13 cellular contexts compared by ENCODE assay signal in genomic region chr6:33017694-33018353, GRCh38. TPM values are rescaled to one million over a fixed set of nuclear protein-coding genes. Genes with fewer than 3 reads are reported as not detected.
DNase-seq lines count a peak whose midpoint lies in the region; ATAC-seq, FAIRE-seq and TF ChIP-seq lines count a peak whose summit lies in the region.
"Had no signal": no experiment of that assay in that cellular context is flagged by ENCODE, and none has a peak within 500 bp of the region (broad histone marks: within the 10 kb centered on the region; RNA-seq: fewer than 3 reads in every experiment).

No MANE protein-coding gene starts in this region.

- H3K4me3 ChIP-seq in CD4-positive, alpha-beta memory T cell (ENCODE audit: low read length in 2 of 2) = no peak overlapping the region
- no peak overlapping the region for H3K4me3 ChIP-seq in dorsolateral prefrontal cortex
- H3K4me3 ChIP-seq in skeletal muscle tissue (ENCODE audit: low read length in 3 of 3) = no peak overlapping the region

- peaks cover 6 to 11% of the 10 kb centered on the region in 2 donors for H3K27me3 Mint-ChIP-seq in CD4-positive, alpha-beta memory T cell

- ATAC-seq in HG03280 (IDR thresholded peaks at IDR 0.05; ENCODE audit: unreplicated experiment) = no peak

- peak; percentile 28 for FAIRE-seq in HTR-8/SVneo (lab: Jason Lieb, UNC)
- FAIRE-seq: endothelial cell of umbilical vein had no signal

- no peak overlapping the region for H3K27ac ChIP-seq in CD4-positive, alpha-beta memory T cell (ENCODE audit: low read depth, low read length)
- H3K27ac ChIP-seq in dorsolateral prefrontal cortex (peak overlapping the region in 35 of 59 donors; percentile 2 to 81 (median 47)), skeletal muscle tissue (ENCODE audit: low read depth, low read length) (peak overlapping the region; percentile 57)

- peak overlapping the region in 1 of 8 donors; percentile 57 for H3K4me3 Mint-ChIP-seq in CD4-positive, alpha-beta memory T cell

- no peak overlapping the region for H3K9ac ChIP-seq in skeletal muscle tissue (ENCODE audit: low read depth in 1 of 3, low read length in 3 of 3)

- H3K36me3 ChIP-seq in CD4-positive, alpha-beta memory T cell (ENCODE audit: insufficient read depth, low read length) = no peaks in the 10 kb centered on the region
- no peaks in the 10 kb centered on the region for H3K36me3 ChIP-seq in skeletal muscle tissue (ENCODE audit: control insufficient read depth in 3 of 3, insufficient read depth in 3 of 3, low read length in 3 of 3)

- peaks cover 24% of the 10 kb centered on the region for H3K4me1 ChIP-seq in CD4-positive, alpha-beta memory T cell (ENCODE audit: insufficient read depth, low read length)
- peaks cover 12 to 19% (median 16%) of the 10 kb centered on the region in 3 donors for H3K4me1 ChIP-seq in skeletal muscle tissue (ENCODE audit: control insufficient read depth in 3 of 3, insufficient read depth in 3 of 3, low read length in 3 of 3)

- no peaks in the 10 kb centered on the region for H3K9me3 ChIP-seq in CD4-positive, alpha-beta memory T cell (ENCODE audit: control insufficient read depth in 1 of 2, low read length in 2 of 2)
- H3K9me3 ChIP-seq in skeletal muscle tissue (ENCODE audit: control insufficient read depth in 3 of 3, low read length in 3 of 3) = no peaks in the 10 kb centered on the region

- H3K36me3 Mint-ChIP-seq in CD4-positive, alpha-beta memory T cell = no peaks in the 10 kb centered on the region

- intact Hi-C loops in CD4-positive, alpha-beta memory T cell (cut with micrococcal nuclease) = loop anchor here (5.0 kb wide), 1 partner anchor 54 kb away; the partner anchor contains the start of gene HLA-DPA1
- intact Hi-C loops in dorsolateral prefrontal cortex (cut with DNase I) = loop anchor here (2.0 to 10.0 kb wide), 3 partner anchors 64 to 127 kb away; no protein-coding TSS in a partner anchor

- no peak for TF ChIP-seq CTCF in dorsolateral prefrontal cortex (IDR thresholded peaks at IDR 0.05 in 54 of 56, conservative IDR thresholded peaks at IDR 0.05 in 2 of 56; ENCODE audit: low read depth in 1 of 56, partially characterized antibody in 56 of 56)

- no peaks in the 10 kb centered on the region for H3K9me3 Mint-ChIP-seq in CD4-positive, alpha-beta memory T cell

- no peak for DNase-seq in CD4-positive, alpha-beta memory T cell
- DNase-seq in HTR-8/SVneo (ENCODE audit: insufficient read length, low spot score) (no peak), dorsolateral prefrontal cortex (no peak), NCI-H748 treated with DMSO at 0.1 percent for 48 hours (lab: John Stamatoyannopoulos, UW) (no peak), cerebellar cortex (ENCODE audit: low spot score) (no peak)
- DNase-seq: anterior cingulate cortex, DMS53, NCI-H1105, NCI-H524 had no signal

- peaks cover 0 to 22% (median 20%) of the 10 kb centered on the region in 4 donors for H3K4me1 Mint-ChIP-seq in CD4-positive, alpha-beta memory T cell

- POLR2A ChIA-PET in CD4-positive, alpha-beta memory T cell (lab: Charles Lee; ENCODE audit: partially characterized antibody) = interaction anchor here (1.2 to 1.7 kb wide), 3 partner anchors 46 to 231 kb away, joined by 3 to 5 read pairs (median 5); partner anchors contain the start of gene HLA-DPB1

- peak overlapping the region in 4 of 7 donors; percentile 2 to 63 (median 26) for H3K27ac Mint-ChIP-seq in CD4-positive, alpha-beta memory T cell

- H3K27me3 ChIP-seq in CD4-positive, alpha-beta memory T cell (ENCODE audit: insufficient read depth, low read length) = peaks cover 11% of the 10 kb centered on the region
- peaks cover 0 to 14% (median 0%) of the 10 kb centered on the region in 45 donors for H3K27me3 ChIP-seq in dorsolateral prefrontal cortex
- H3K27me3 ChIP-seq in skeletal muscle tissue (ENCODE audit: control insufficient read depth in 3 of 3, insufficient read depth in 3 of 3, low read length in 3 of 3) = peaks cover 5 to 11% (median 8%) of the 10 kb centered on the region in 3 donors

- CTCF ChIA-PET in CD4-positive, alpha-beta memory T cell (lab: Charles Lee; ENCODE audit: partially characterized antibody) = interaction anchor here (1.3 to 9.4 kb wide), 4 partner anchors 55 to 231 kb away, joined by 3 to 108 read pairs (median 8); no protein-coding TSS in a partner anchor

RNA-seq across cellular contexts. Expression of gene HLA-DOA, which starts 8.4 kb away (rescaled TPM):
- total RNA-seq in CD4-positive, alpha-beta memory T cell = 1 to 10 TPM in 1 of 2 experiments, under 1 TPM in 1; 0.69 to 1.4 TPM
- 1 to 10 TPM in 1 of 2 donors, not detected in 1; 1.8 TPM for polyA plus RNA-seq in CD4-positive, alpha-beta memory T cell
- total RNA-seq in dorsolateral prefrontal cortex = 1 to 10 TPM in 118 of 120 experiments, under 1 TPM in 2; 0.64 to 9.6 (median 3.2) TPM
- 1.0 TPM for total RNA-seq in skeletal muscle tissue
- total RNA-seq: endothelial cell of umbilical vein had no signal
- polyA plus RNA-seq: endothelial cell of umbilical vein, smooth muscle cell had no signal

RNA-seq across cellular contexts. Expression of gene BRD2, which starts 49.4 kb away (rescaled TPM):
- 100 to 1,000 TPM; 375 to 378 TPM for total RNA-seq in CD4-positive, alpha-beta memory T cell
- 10 to 100 TPM; 13.7 to 87.8 TPM for polyA plus RNA-seq in CD4-positive, alpha-beta memory T cell
- total RNA-seq in dorsolateral prefrontal cortex (100 to 1,000 TPM; 107 to 197 (median 134) TPM), skeletal muscle tissue (36.5 TPM)

RNA-seq across cellular contexts. Expression of gene HLA-DPA1, which starts 55.6 kb away (rescaled TPM):
- total RNA-seq in CD4-positive, alpha-beta memory T cell = 10 to 100 TPM; 17.0 to 18.2 TPM
- 10 to 100 TPM; 40.0 to 41.6 TPM for polyA plus RNA-seq in CD4-positive, alpha-beta memory T cell
- total RNA-seq in dorsolateral prefrontal cortex (100 to 1,000 TPM in 2 of 120 experiments, 10 to 100 TPM in 115, 1 to 10 TPM in 3; 5.9 to 107 (median 35.2) TPM), skeletal muscle tissue (14.6 TPM)
- total RNA-seq: endothelial cell of umbilical vein had no signal

RNA-seq across cellular contexts. Expression of gene HLA-DPB1, which starts 58.0 kb away (rescaled TPM):
- 10 to 100 TPM; 14.5 to 17.2 TPM for total RNA-seq in CD4-positive, alpha-beta memory T cell
- polyA plus RNA-seq in CD4-positive, alpha-beta memory T cell = 10 to 100 TPM; 50.5 to 76.9 TPM
- total RNA-seq in dorsolateral prefrontal cortex (10 to 100 TPM; 14.1 to 88.3 (median 30.5) TPM), skeletal muscle tissue (9.9 TPM)
